33 cellular contexts compared by ENCODE assay signal in genomic region chrX:19909761-19910160, GRCh38.
"Had no signal": no experiment of that assay in that cellular context is flagged by ENCODE, and none has a peak within 500 bp of the region (broad histone marks: within the 10 kb centered on the region; RNA-seq: fewer than 3 reads in every experiment).

No MANE protein-coding gene starts in this region.

- FAIRE-seq: bronchial epithelial cell had no signal

- H3K4me3 ChIP-seq: adrenal gland, ascending aorta, body of pancreas, breast epithelium, cardiac muscle cell had no signal

- H3K36me3 ChIP-seq: adrenal gland, ascending aorta, brain microvascular endothelial cell, breast epithelium, cardiac muscle cell had no signal

- H3K4me1 ChIP-seq: adrenal gland, ascending aorta, body of pancreas, breast epithelium had no signal

- H3K27me3 ChIP-seq: adrenal gland, ascending aorta, body of pancreas, brain microvascular endothelial cell, cardiac muscle cell had no signal

- H3K9me3 ChIP-seq: adrenal gland, ascending aorta, body of pancreas, breast epithelium had no signal

- ATAC-seq: activated naive CD4-positive, alpha-beta T cell treated with anti-CD3 and anti-CD28 coated beads, Interleukin-2, amount 50 U/mL, for 72 hours; activated naive CD8-positive, alpha-beta T cell treated with anti-CD3 and anti-CD28 coated beads, Interleukin-2, amount 50 U/mL, for 24 hours; activated T-cell treated with anti-CD3 and anti-CD28 coated beads, Interleukin-2, amount 50 U/mL, for 4 hours; activated T-cell treated with anti-CD3 and anti-CD28 coated beads, Interleukin-2, amount 50 U/mL, for 72 hours; activated T-helper 17 cell treated with anti-CD3 and anti-CD28 coated beads, Interleukin-2, amount 50 U/mL, for 72 hours; body of pancreas had no signal

- DNase-seq: activated effector memory CD4-positive, alpha-beta T cell treated with anti-CD3 and anti-CD28 coated beads, Interleukin-2, amount 50 U/mL, for 16 hours; activated effector memory CD4-positive, alpha-beta T cell treated with Interleukin-2 at 50 U/mL for 16 hours; activated gamma-delta T cell; activated gamma-delta T cell treated with Interleukin-2 at 50 U/mL for 16 hours; activated naive CD4-positive, alpha-beta T cell; activated naive CD4-positive, alpha-beta T cell treated with anti-CD3 and anti-CD28 coated beads for 36 hours; activated naive CD4-positive, alpha-beta T cell treated with anti-CD3 and anti-CD28 coated beads, Interleukin-2, amount 10 ng/mL, durations not matched to agents 7 days and 5 days; activated naive CD4-positive, alpha-beta T cell treated with anti-CD3 and anti-CD28 coated beads, Interleukin-2, amount 50 U/mL, for 16 hours; activated naive CD4-positive, alpha-beta T cell treated with Interleukin-2 at 50 U/mL for 16 hours; activated naive CD8-positive, alpha-beta T cell treated with anti-CD3 and anti-CD28 coated beads for 36 hours; activated naive CD8-positive, alpha-beta T cell treated with anti-CD3 and anti-CD28 coated beads, Interleukin-2, amount 10 ng/mL, durations not matched to agents 7 days and 5 days; activated naive CD8-positive, alpha-beta T cell treated with anti-CD3 and anti-CD28 coated beads, Interleukin-2, amount 50 U/mL, for 24 hours; activated T-cell treated with anti-CD3 and anti-CD28 coated beads, Interleukin-2, amount 50 U/mL, for 1 hour; activated T-cell treated with anti-CD3 and anti-CD28 coated beads, Interleukin-2, amount 50 U/mL, for 24 hours; activated T-cell treated with anti-CD3 and anti-CD28 coated beads, Interleukin-2, amount 50 U/mL, for 4 hours; activated T-cell treated with anti-CD3 and anti-CD28 coated beads, Interleukin-2, amount 50 U/mL, for 48 hours; activated T-cell treated with anti-CD3 and anti-CD28 coated beads, Interleukin-2, amount 50 U/mL, for 72 hours; adrenal gland; amniotic stem cell; amygdala; anterior cingulate cortex; aorta; body of pancreas; brain microvascular endothelial cell; caudate nucleus; central memory CD4-positive, alpha-beta T cell; cerebellar nuclear complex had no signal

- H3K27ac ChIP-seq: adrenal gland, ascending aorta, body of pancreas, brain microvascular endothelial cell, breast epithelium, cardiac muscle cell had no signal
